5 cellular contexts compared by ENCODE assay signal in genomic region chr11:60128866-60129265, GRCh38. TPM values are rescaled to one million over a fixed set of nuclear protein-coding genes. Genes with fewer than 3 reads are reported as not detected.
"Had no signal": no experiment of that assay in that cellular context is flagged by ENCODE, and none has a peak within 500 bp of the region (broad histone marks: within the 10 kb centered on the region; RNA-seq: fewer than 3 reads in every experiment).

No MANE protein-coding gene starts in this region.

RNA-seq across cellular contexts. Expression of gene MS4A2, which starts 40.4 kb away (rescaled TPM):
- total RNA-seq: HepG2, HT-29, HT1080, IMR-90 had no signal
- polyA plus RNA-seq: HepG2, IgD-negative memory B cell, IMR-90 had no signal

RNA-seq across cellular contexts. Expression of gene MS4A6A, which starts 54.0 kb away (rescaled TPM):
- total RNA-seq: HepG2, HT-29, HT1080, IMR-90 had no signal
- polyA plus RNA-seq: HepG2, IMR-90 had no signal
